13 cellular contexts compared by ENCODE assay signal in genomic region chr3:37256447-37256846, GRCh38. TPM values are rescaled to one million over a fixed set of nuclear protein-coding genes. Genes with fewer than 3 reads are reported as not detected.
DNase-seq lines count a peak whose midpoint lies in the region; ATAC-seq and TF ChIP-seq lines count a peak whose summit lies in the region.
"Had no signal": no experiment of that assay in that cellular context is flagged by ENCODE, and none has a peak within 500 bp of the region (broad histone marks: within the 10 kb centered on the region; RNA-seq: fewer than 3 reads in every experiment).

No MANE protein-coding gene starts in this region.

- peak; percentile 21 for DNase-seq in A172 (ENCODE audit: low spot score)
- no peak for DNase-seq in GM12864 (ENCODE audit: low read depth)
- DNase-seq in Panc1 (ENCODE audit: low read depth, low spot score) = no peak
- no peak for DNase-seq in heart right ventricle
- DNase-seq in T-helper 9 cell = no peak
- DNase-seq in CD14-positive monocyte (ENCODE audit: low spot score) = no peak
- DNase-seq in activated T-helper 1 cell treated with anti-CD3 and anti-CD28 coated beads, Interleukin-12 subunit alpha, Interleukin-12 subunit beta, Interleukin-2, Interleukin-4 antibody, amounts not matched to agents 30 ng/mL and 10 ng/mL and 1 ng/mL, durations not matched to agents 14 hours and 24 hours and 36 hours (ENCODE audit: low spot score) = no peak
- DNase-seq: CD8-positive, alpha-beta memory T cell; H7; NCI-H446 treated with DMSO at 0.1 percent for 48 hours; T-cell had no signal

- BruUV-seq in Panc1 (replicated peaks; lab: Mats Ljungman, UMichigan) = no TSS peak

- CTCF ChIA-PET in Panc1 (lab: Charles Lee) = no interaction called here

- H3K4me1 ChIP-seq in Panc1 (ENCODE audit: control insufficient read depth, insufficient read depth, low read length) (0 out of 2 replicates have a peak, but pooled peaks cover 5% of the 10 kb centered on the region), heart right ventricle (peaks cover 0 to 42% (median 23%) of the 10 kb centered on the region in 9 donors)

- H3K27me3 Mint-ChIP-seq in CD14-positive monocyte (ENCODE audit: low read depth in 3 of 3) = no peaks in the 10 kb centered on the region
- no peaks in the 10 kb centered on the region for H3K27me3 Mint-ChIP-seq in activated T-helper 1 cell treated with anti-CD3 and anti-CD28 coated beads, Interleukin-12 subunit alpha, Interleukin-12 subunit beta, Interleukin-2, Interleukin-4 antibody, amounts not matched to agents 30 ng/mL and 10 ng/mL and 1 ng/mL, durations not matched to agents 14 hours and 24 hours and 36 hours (ENCODE audit: insufficient read depth)
- H3K27me3 Mint-ChIP-seq: CD8-positive, alpha-beta memory T cell; T-cell had no signal

- H3K4me3 Mint-ChIP-seq in CD14-positive monocyte = no peak overlapping the region
- H3K4me3 Mint-ChIP-seq in activated T-helper 1 cell treated with anti-CD3 and anti-CD28 coated beads, Interleukin-12 subunit alpha, Interleukin-12 subunit beta, Interleukin-2, Interleukin-4 antibody, amounts not matched to agents 30 ng/mL and 10 ng/mL and 1 ng/mL, durations not matched to agents 14 hours and 24 hours and 36 hours = no peak overlapping the region
- H3K4me3 Mint-ChIP-seq: nephron had no signal

- peak overlapping the region in 2 of 7 donors; percentile 44 to 61 for H3K27ac Mint-ChIP-seq in CD14-positive monocyte
- no peak overlapping the region for H3K27ac Mint-ChIP-seq in activated T-helper 1 cell treated with anti-CD3 and anti-CD28 coated beads, Interleukin-12 subunit alpha, Interleukin-12 subunit beta, Interleukin-2, Interleukin-4 antibody, amounts not matched to agents 30 ng/mL and 10 ng/mL and 1 ng/mL, durations not matched to agents 14 hours and 24 hours and 36 hours
- H3K27ac Mint-ChIP-seq: nephron had no signal

- H3K36me3 ChIP-seq in Panc1 (ENCODE audit: control insufficient read depth, insufficient read depth, low read length) = no peaks in the 10 kb centered on the region; the same call in 1 of the 2 replicates
- H3K36me3 ChIP-seq in heart right ventricle = peaks cover 0 to 72% (median 9%) of the 10 kb centered on the region in 9 donors

- H3K4me3 ChIP-seq in GM12864 (ENCODE audit: low read depth, low read length) = no peak overlapping the region
- no peak overlapping the region for H3K4me3 ChIP-seq in Panc1 (ENCODE audit: low read depth in 2 of 2, low read length in 2 of 2)
- H3K4me3 ChIP-seq in heart right ventricle = no peak overlapping the region

- H3K4me1 Mint-ChIP-seq in CD14-positive monocyte = peaks cover 5% of the 10 kb centered on the region
- peaks cover 29% of the 10 kb centered on the region for H3K4me1 Mint-ChIP-seq in activated T-helper 1 cell treated with anti-CD3 and anti-CD28 coated beads, Interleukin-12 subunit alpha, Interleukin-12 subunit beta, Interleukin-2, Interleukin-4 antibody, amounts not matched to agents 30 ng/mL and 10 ng/mL and 1 ng/mL, durations not matched to agents 14 hours and 24 hours and 36 hours (ENCODE audit: low read depth)
- H3K4me1 Mint-ChIP-seq: nephron had no signal

- peaks cover 42 to 59% of the 10 kb centered on the region in 2 donors for H3K36me3 Mint-ChIP-seq in CD14-positive monocyte
- peaks cover 24% of the 10 kb centered on the region for H3K36me3 Mint-ChIP-seq in activated T-helper 1 cell treated with anti-CD3 and anti-CD28 coated beads, Interleukin-12 subunit alpha, Interleukin-12 subunit beta, Interleukin-2, Interleukin-4 antibody, amounts not matched to agents 30 ng/mL and 10 ng/mL and 1 ng/mL, durations not matched to agents 14 hours and 24 hours and 36 hours (ENCODE audit: low read depth)

- WGBS in heart right ventricle, 2 donors = 56 to 63% methylated on average over 2 of the region's 2 CpGs

- ATAC-seq in Panc1 (peak; percentile 76), heart right ventricle (peak in 6 of 8 donors; percentile 11 to 60 (median 38)), GM19455 (IDR thresholded peaks at IDR 0.05; ENCODE audit: unreplicated experiment) (no peak)

- H3K9me3 ChIP-seq in Panc1 (ENCODE audit: control insufficient read depth, insufficient read depth, low read depth, low read length) = no peaks in the 10 kb centered on the region
- H3K9me3 ChIP-seq in heart right ventricle = no peaks in the 10 kb centered on the region

- H3K9me3 Mint-ChIP-seq in CD14-positive monocyte = no peaks in the 10 kb centered on the region
- no peaks in the 10 kb centered on the region for H3K9me3 Mint-ChIP-seq in activated T-helper 1 cell treated with anti-CD3 and anti-CD28 coated beads, Interleukin-12 subunit alpha, Interleukin-12 subunit beta, Interleukin-2, Interleukin-4 antibody, amounts not matched to agents 30 ng/mL and 10 ng/mL and 1 ng/mL, durations not matched to agents 14 hours and 24 hours and 36 hours
- H3K9me3 Mint-ChIP-seq: CD8-positive, alpha-beta memory T cell; nephron; T-cell had no signal

- POLR2A ChIA-PET in Panc1 (lab: Charles Lee) = no interaction called here

- H3K27me3 ChIP-seq in Panc1 (ENCODE audit: control insufficient read depth, insufficient read depth, low read length) = no peaks in the 10 kb centered on the region
- H3K27me3 ChIP-seq in heart right ventricle = no peaks in the 10 kb centered on the region

- H3K27ac ChIP-seq in Panc1 (ENCODE audit: low read length) (no peak overlapping the region), heart right ventricle (no peak overlapping the region)

- TF ChIP-seq CTCF in GM12864 (IDR thresholded peaks at IDR 0.05; ENCODE audit: low read depth, low read length, missing control alignments) (peak; percentile 19), Panc1 (IDR thresholded peaks at IDR 0.05) (peak; percentile 38), heart right ventricle (IDR thresholded peaks at IDR 0.05) (peak in 3 of 9 donors; percentile 20 to 30 (median 22)), CD14-positive monocyte (IDR thresholded peaks at IDR 0.05) (no peak)

- intact Hi-C loops in Panc1 (cut with micrococcal nuclease; ENCODE audit: unreplicated experiment) (no loop called here), heart right ventricle (cut with DNase I) (no loop called here), CD14-positive monocyte (cut with micrococcal nuclease) (no loop called here)
- intact Hi-C loops in activated T-helper 1 cell treated with anti-CD3 and anti-CD28 coated beads, Interleukin-12 subunit alpha, Interleukin-12 subunit beta, Interleukin-2, Interleukin-4 antibody, amounts not matched to agents 30 ng/mL and 10 ng/mL and 1 ng/mL, durations not matched to agents 14 hours and 24 hours and 36 hours (cut with micrococcal nuclease) = no loop called here

- in situ Hi-C loops in Panc1 (cut with HindIII; ENCODE audit: low pct_unique_long_range_greater_than_20kb, low sequenced_read_pairs) = no loop called here

RNA-seq across cellular contexts. Expression of gene GOLGA4, which starts 13.4 kb away (rescaled TPM):
- total RNA-seq in A172 (2014; rRNA removed; shearing (Covaris generic)) = 60.1 and 69.8 TPM in 2 replicates
- total RNA-seq in Panc1 (2021; ENCODE audit: unreplicated experiment) = 59.6 TPM
- polyA plus RNA-seq in Panc1 (2012; ENCODE audit: insufficient read length) = 16.5 TPM
- total RNA-seq in heart right ventricle = 100 to 1,000 TPM; 132 to 214 (median 187) TPM
- 10 to 100 TPM; 36.7 to 74.0 TPM for polyA plus RNA-seq in heart right ventricle
- polyA plus RNA-seq in CD14-positive monocyte = 1 to 10 TPM in 1 of 2 donors, under 1 TPM in 1; 0.75 to 4.6 TPM
- 40.2 and 45.6 TPM in 2 replicates for total RNA-seq in activated T-helper 1 cell treated with anti-CD3 and anti-CD28 coated beads, Interleukin-12 subunit alpha, Interleukin-12 subunit beta, Interleukin-2, Interleukin-4 antibody, amounts not matched to agents 30 ng/mL and 10 ng/mL and 1 ng/mL, durations not matched to agents 14 hours and 24 hours and 36 hours
